In genomic region chrX:131703646-131704045, GRCh38 we compare ENCODE assay signal across 15 cellular contexts.
DNase-seq lines count a peak whose midpoint lies in the region; ATAC-seq, FAIRE-seq and TF ChIP-seq lines count a peak whose summit lies in the region.
"Had no signal": no experiment of that assay in that cellular context is flagged by ENCODE, and none has a peak within 500 bp of the region (broad histone marks: within the 10 kb centered on the region; RNA-seq: fewer than 3 reads in every experiment).

No MANE protein-coding gene starts in this region.

- H3K27ac Mint-ChIP-seq in immature natural killer cell, result no peak overlapping the region
- H3K27ac Mint-ChIP-seq: activated naive CD4-positive, alpha-beta T cell treated with anti-CD3 and anti-CD28 coated beads, Interleukin-2, amount 50 U/mL, for 72 hours; stimulated activated effector memory CD8-positive, alpha-beta T cell treated with anti-CD3 and anti-CD28 coated beads, Interleukin-12 subunit alpha, Interleukin-12 subunit beta, amount 100 ng/mL, for 72 hours; T-helper 1 cell treated with Interleukin-12 subunit alpha and Interleukin-12 subunit beta and Interleukin-4 antibody, amounts not matched to agents 30 μg/mL and 1 μg/mL, for 36 hours had no signal

- intact Hi-C loops in right lobe of liver (cut with DNase I), result no loop called here
- intact Hi-C loops in HepG2 (cut with micrococcal nuclease; ENCODE audit: unreplicated experiment), result no loop called here
- intact Hi-C loops in uterus (cut with DNase I; ENCODE audit: low total_unique reads), result no loop called here

- in situ Hi-C loops in HepG2 (cut with HindIII; ENCODE audit: extremely low pct_ligation_motif_present, low pct_unique_long_range_greater_than_20kb), result no loop called here

- H3K36me3 ChIP-seq in right lobe of liver (no peaks in the 10 kb centered on the region), HepG2 (replicated peaks in 1 of 2; ENCODE audit: control insufficient read depth in 1 of 2, insufficient read depth in 2 of 2, low read length in 2 of 2) (no peaks in the 10 kb centered on the region), uterus (no peaks in the 10 kb centered on the region)
- H3K36me3 ChIP-seq: upper lobe of right lung had no signal

- peaks cover 6 to 8% of the 10 kb centered on the region in 2 donors for H3K4me1 Mint-ChIP-seq in immature natural killer cell
- H3K4me1 Mint-ChIP-seq: stimulated activated effector memory CD8-positive, alpha-beta T cell treated with anti-CD3 and anti-CD28 coated beads, Interleukin-12 subunit alpha, Interleukin-12 subunit beta, amount 100 ng/mL, for 72 hours had no signal

- TF ChIP-seq POLR2A in right lobe of liver (IDR thresholded peaks at IDR 0.05), result no peak
- no peak for TF ChIP-seq POLR2A in HepG2 (IDR thresholded peaks at IDR 0.05; ENCODE audit: insufficient read depth in 1 of 2, low read depth in 2 of 2, low read length in 2 of 2)
- no peak for TF ChIP-seq POLR2A in uterus (IDR thresholded peaks at IDR 0.05)

- H3K9ac ChIP-seq in HepG2 (ENCODE audit: insufficient read depth, low read depth, low read length), result no peak overlapping the region

- H3K36me3 Mint-ChIP-seq in immature natural killer cell, result no peaks in the 10 kb centered on the region
- H3K36me3 Mint-ChIP-seq: stimulated activated effector memory CD8-positive, alpha-beta T cell treated with anti-CD3 and anti-CD28 coated beads, Interleukin-12 subunit alpha, Interleukin-12 subunit beta, amount 100 ng/mL, for 72 hours had no signal

- no TSS peak for BruUV-seq in HepG2 (replicated peaks; lab: Mats Ljungman, UMichigan)

- WGBS in right lobe of liver (ENCODE audit: insufficient coverage, low coverage, low lambda C conversion rate, missing lambda C conversion rate), result 56% methylated on average over 6 of the region's 6 CpGs
- WGBS in HepG2 (ENCODE audit: low lambda C conversion rate), result 98% methylated on average over 6 of the region's 6 CpGs

- no peak for FAIRE-seq in HepG2 (lab: Jason Lieb, UNC)
- FAIRE-seq: bronchial epithelial cell had no signal

- POLR2A ChIA-PET in HepG2 (lab: Yijun Ruan, JAX), result no interaction called here

- no peak for DNase-seq in right lobe of liver
- no peak for DNase-seq in HepG2 (ENCODE audit: low spot score)
- DNase-seq in SK-N-DZ (ENCODE audit: low spot score), result peak; percentile 8
- peak in 2 of 3 donors; percentile 3 to 6 for DNase-seq in immature natural killer cell
- DNase-seq in uterus, result peak; percentile 19 to 28
- no peak for DNase-seq in activated CD4-positive, alpha-beta T cell treated with anti-CD3 and anti-CD28 coated beads for 1 hour
- DNase-seq in EL, result no peak
- no peak for DNase-seq in amygdala (lab: John Stamatoyannopoulos, UW)
- DNase-seq: mesendoderm, upper lobe of right lung had no signal

- ATAC-seq in right lobe of liver, result no peak
- no peak for ATAC-seq in HepG2
- ATAC-seq: activated naive CD4-positive, alpha-beta T cell treated with anti-CD3 and anti-CD28 coated beads, Interleukin-2, amount 50 U/mL, for 72 hours; stimulated activated effector memory CD8-positive, alpha-beta T cell treated with anti-CD3 and anti-CD28 coated beads, Interleukin-12 subunit alpha, Interleukin-12 subunit beta, amount 100 ng/mL, for 72 hours; upper lobe of right lung had no signal

- H2AFZ ChIP-seq in HepG2 (ENCODE audit: low read length), result no peak overlapping the region

- CTCF ChIA-PET in HepG2 (lab: Yijun Ruan, JAX; ENCODE audit: low intra/inter-chr PET ratio, low total read pairs), result no interaction called here

- no peaks in the 10 kb centered on the region for H4K20me1 ChIP-seq in HepG2 (ENCODE audit: insufficient read depth, low read length)

- peak overlapping the region in 4 of 5 donors; percentile 88 to 96 (median 94) for H3K4me3 Mint-ChIP-seq in immature natural killer cell
- H3K4me3 Mint-ChIP-seq: stimulated activated effector memory CD8-positive, alpha-beta T cell treated with anti-CD3 and anti-CD28 coated beads, Interleukin-12 subunit alpha, Interleukin-12 subunit beta, amount 100 ng/mL, for 72 hours; T-helper 1 cell treated with Interleukin-12 subunit alpha and Interleukin-12 subunit beta and Interleukin-4 antibody, amounts not matched to agents 30 μg/mL and 1 μg/mL, for 36 hours had no signal

- H3K27me3 ChIP-seq in right lobe of liver, result no peaks in the 10 kb centered on the region
- H3K27me3 ChIP-seq in HepG2 (ENCODE audit: control insufficient read depth in 1 of 2, insufficient read depth in 2 of 2, low read length in 2 of 2), result no peaks in the 10 kb centered on the region
- no peaks in the 10 kb centered on the region for H3K27me3 ChIP-seq in uterus
- H3K27me3 ChIP-seq: upper lobe of right lung had no signal

- H3K4me3 ChIP-seq in right lobe of liver, result peak overlapping the region in 2 of 3 donors; percentile 46 to 59
- no peak overlapping the region for H3K4me3 ChIP-seq in HepG2 (replicated peaks in 1 of 3; ENCODE audit: insufficient read depth in 1 of 3, low read depth in 2 of 3, low read length in 3 of 3)
- peak overlapping the region; percentile 32 to 36 for H3K4me3 ChIP-seq in uterus
- H3K4me3 ChIP-seq: HAP-1, upper lobe of right lung had no signal

- TF ChIP-seq CTCF in right lobe of liver (IDR thresholded peaks at IDR 0.05), result no peak
- no peak for TF ChIP-seq CTCF in HepG2 (CRISPR knock-in tag; IDR thresholded peaks at IDR 0.05)
- TF ChIP-seq CTCF in uterus (IDR thresholded peaks at IDR 0.05), result no peak

- H3K27ac ChIP-seq in right lobe of liver, result no peak overlapping the region
- H3K27ac ChIP-seq in HepG2 (ENCODE audit: extremely low read length, insufficient read depth, low read length), result no peak overlapping the region
- peak overlapping the region; percentile 24 to 83 for H3K27ac ChIP-seq in uterus
- H3K27ac ChIP-seq: upper lobe of right lung had no signal

- TF ChIP-seq EP300 in HepG2 (IDR thresholded peaks at IDR 0.05; ENCODE audit: low read depth in 2 of 2, low read length in 2 of 2), result no peak
- no peak for TF ChIP-seq EP300 in HepG2 (CRISPR knock-in tag; IDR thresholded peaks at IDR 0.05; ENCODE audit: borderline replicate concordance)

- H3K4me1 ChIP-seq in right lobe of liver, result peaks cover 0 to 4% (median 0%) of the 10 kb centered on the region in 4 donors
- no peaks in the 10 kb centered on the region for H3K4me1 ChIP-seq in HepG2 (ENCODE audit: insufficient read depth, low read length)
- no peaks in the 10 kb centered on the region for H3K4me1 ChIP-seq in uterus
- H3K4me1 ChIP-seq: HAP-1, upper lobe of right lung had no signal

- no peak overlapping the region for H3K4me2 ChIP-seq in HepG2 (ENCODE audit: low read depth, low read length)

- no peaks in the 10 kb centered on the region for H3K79me2 ChIP-seq in HepG2 (ENCODE audit: insufficient read depth, low read length)

- H3K9me3 ChIP-seq in right lobe of liver, result no peaks in the 10 kb centered on the region
- no peaks in the 10 kb centered on the region for H3K9me3 ChIP-seq in HepG2 (ENCODE audit: low read length)
- H3K9me3 ChIP-seq in uterus, result no peaks in the 10 kb centered on the region
- H3K9me3 ChIP-seq: HAP-1, upper lobe of right lung had no signal

- no peak for TF ChIP-seq RAD21 in HepG2 (CRISPR knock-in tag; IDR thresholded peaks at IDR 0.05)

- peaks cover 0 to 14% (median 0%) of the 10 kb centered on the region in 3 donors for H3K27me3 Mint-ChIP-seq in immature natural killer cell (ENCODE audit: low read depth in 3 of 3)

- H3K9me3 Mint-ChIP-seq in immature natural killer cell, result no peaks in the 10 kb centered on the region
- H3K9me3 Mint-ChIP-seq: activated naive CD4-positive, alpha-beta T cell treated with anti-CD3 and anti-CD28 coated beads, Interleukin-2, amount 50 U/mL, for 72 hours; stimulated activated effector memory CD8-positive, alpha-beta T cell treated with anti-CD3 and anti-CD28 coated beads, Interleukin-12 subunit alpha, Interleukin-12 subunit beta, amount 100 ng/mL, for 72 hours; T-helper 1 cell treated with Interleukin-12 subunit alpha and Interleukin-12 subunit beta and Interleukin-4 antibody, amounts not matched to agents 30 μg/mL and 1 μg/mL, for 36 hours had no signal

TF ChIP-seq in HepG2, 621 proteins besides CTCF, POLR2A, EP300 and RAD21:
- TF ChIP-seq ZNF616 (CRISPR knock-in tag; IDR thresholded peaks at IDR 0.05; ENCODE audit: low read depth), result no peak
- TF ChIP-seq RFXAP (CRISPR knock-in tag; IDR thresholded peaks at IDR 0.05; ENCODE audit: borderline replicate concordance), result no peak
- no peak for TF ChIP-seq ETV5 (CRISPR knock-in tag; IDR thresholded peaks at IDR 0.05; ENCODE audit: borderline replicate concordance)
- no peak for TF ChIP-seq THAP7 (CRISPR knock-in tag; IDR thresholded peaks at IDR 0.05)
- no peak for TF ChIP-seq SMAD1 (CRISPR knock-in tag; IDR thresholded peaks at IDR 0.05; ENCODE audit: borderline replicate concordance, low read depth)
- no peak for TF ChIP-seq ISL2 (CRISPR knock-in tag; IDR thresholded peaks at IDR 0.05)
- TF ChIP-seq ZNF672 (CRISPR knock-in tag; IDR thresholded peaks at IDR 0.05), result no peak
- no peak for TF ChIP-seq SNAI1 (CRISPR knock-in tag; IDR thresholded peaks at IDR 0.05; ENCODE audit: borderline replicate concordance)
- TF ChIP-seq ZFP36L1 (CRISPR knock-in tag; IDR thresholded peaks at IDR 0.05), result no peak
- no peak for TF ChIP-seq ZNF292 (CRISPR knock-in tag; IDR thresholded peaks at IDR 0.05; ENCODE audit: borderline replicate concordance, low read depth)
- TF ChIP-seq ZNF572 (CRISPR knock-in tag; IDR thresholded peaks at IDR 0.05), result no peak
- TF ChIP-seq EED (CRISPR knock-in tag; IDR thresholded peaks at IDR 0.05), result no peak
- TF ChIP-seq SSRP1 (CRISPR knock-in tag; IDR thresholded peaks at IDR 0.05), result no peak
- no peak for TF ChIP-seq ZNF484 (CRISPR knock-in tag; IDR thresholded peaks at IDR 0.05; ENCODE audit: borderline replicate concordance, low read depth)
- no peak for TF ChIP-seq SALL2 (CRISPR knock-in tag; IDR thresholded peaks at IDR 0.05)
- TF ChIP-seq HNRNPK (IDR thresholded peaks at IDR 0.05; ENCODE audit: low read depth, low read length, poor library complexity, severe bottlenecking), result no peak
- no peak for TF ChIP-seq RNF2 (conservative IDR thresholded peaks at IDR 0.05; ENCODE audit: low read depth)
- no peak for TF ChIP-seq ZNF337 (CRISPR knock-in tag; IDR thresholded peaks at IDR 0.05; ENCODE audit: borderline replicate concordance, low read depth)
- no peak for TF ChIP-seq TCF7L2 (IDR thresholded peaks at IDR 0.05; ENCODE audit: low read depth, low read length)

Comparison
In these comparisons a context has a peak if more than half of its experiments do, and no peak if none do; other contexts are left out.
1. H3K4me3 ChIP-seq: peak in right lobe of liver (2 of 3) and uterus (2 of 2); none in HepG2 (0 of 3).
2. DNase-seq: peak in SK-N-DZ (single experiment), immature natural killer cell (2 of 3) and uterus (2 of 2); none in right lobe of liver (0 of 3), HepG2 (single experiment), activated CD4-positive, alpha-beta T cell treated with anti-CD3 and anti-CD28 coated beads for 1 hour (single experiment), EL (single experiment) and amygdala (0 of 56).
3. H3K27ac ChIP-seq: peak in uterus (2 of 2); none in right lobe of liver (0 of 3) and HepG2 (single experiment).